In genomic region chr22:23684561-23685031, GRCh38 we compare ENCODE assay signal across 1 cellular context.
A peak's percentile ranks its signal among the peaks of the same experiment; 100 is the strongest.
TF ChIP-seq lines count a peak whose summit lies in the region.

No MANE protein-coding gene starts in this region.

TF ChIP-seq in K562, 482 proteins besides CTCF, POLR2A, EP300 and RAD21 (continues in another document):
- TF ChIP-seq SMARCA4 (IDR thresholded peaks at IDR 0.05) = peak; percentile 51; the same call in 1 of the 2 replicates
- no peak for TF ChIP-seq CBX8 (IDR thresholded peaks at IDR 0.05; ENCODE audit: borderline replicate concordance, extremely low read depth, low read depth, low read length, poor library complexity, severe bottlenecking)
- no peak for TF ChIP-seq PTBP1 (IDR thresholded peaks at IDR 0.05; ENCODE audit: low read depth, low read length)
- no peak for TF ChIP-seq SUPT5H (IDR thresholded peaks at IDR 0.05)
- no peak for TF ChIP-seq ELF2 (CRISPR knock-in tag; IDR thresholded peaks at IDR 0.05)
- no peak for TF ChIP-seq TAF9B (IDR thresholded peaks at IDR 0.05; ENCODE audit: partially characterized antibody)
- no peak for TF ChIP-seq BRCA1 (IDR thresholded peaks at IDR 0.05)
- TF ChIP-seq BRCA1 (CRISPR knock-in tag; IDR thresholded peaks at IDR 0.05) = no peak
- TF ChIP-seq SNIP1 (IDR thresholded peaks at IDR 0.05; ENCODE audit: low read depth) = no peak
- TF ChIP-seq ZNF121 (CRISPR knock-in tag; conservative IDR thresholded peaks at IDR 0.05) = no peak
- no peak for TF ChIP-seq ID3 (CRISPR knock-in tag; IDR thresholded peaks at IDR 0.05)
- no peak for TF ChIP-seq ID3 (tag; IDR thresholded peaks at IDR 0.05)
- no peak for TF ChIP-seq DLX4 (CRISPR knock-in tag; IDR thresholded peaks at IDR 0.05)
- TF ChIP-seq SETDB1 (IDR thresholded peaks at IDR 0.05; ENCODE audit: low read length) = no peak
- no peak for TF ChIP-seq ZNF551 (CRISPR knock-in tag; IDR thresholded peaks at IDR 0.05)
- TF ChIP-seq KAT2B (IDR thresholded peaks at IDR 0.05; ENCODE audit: low read depth, low read length) = no peak
- TF ChIP-seq ARID4B (CRISPR knock-in tag; IDR thresholded peaks at IDR 0.05) = no peak
- no peak for TF ChIP-seq PRPF4 (IDR thresholded peaks at IDR 0.05; ENCODE audit: insufficient read depth, low read depth, low read length, poor library complexity, severe bottlenecking)
- TF ChIP-seq KLF1 (tag; IDR thresholded peaks at IDR 0.05) = no peak
- TF ChIP-seq C11orf30 (IDR thresholded peaks at IDR 0.05; ENCODE audit: low read depth) = no peak
- peak; percentile 25; the same call in 1 of the 2 replicates for TF ChIP-seq STAT5A (IDR thresholded peaks at IDR 0.05; ENCODE audit: borderline replicate concordance, low read length)
- no peak for TF ChIP-seq NCOA6 (IDR thresholded peaks at IDR 0.05)
- TF ChIP-seq ETS1 (conservative IDR thresholded peaks at IDR 0.05; ENCODE audit: control insufficient read depth, low read depth, low read length) = no peak
- no peak for TF ChIP-seq ZBTB9 (CRISPR knock-in tag; IDR thresholded peaks at IDR 0.05)
- TF ChIP-seq HIVEP1 (CRISPR knock-in tag; IDR thresholded peaks at IDR 0.05) = no peak
- no peak for TF ChIP-seq ZNF184 (CRISPR knock-in tag; IDR thresholded peaks at IDR 0.05)
- TF ChIP-seq ZNF311 (CRISPR knock-in tag; IDR thresholded peaks at IDR 0.05) = no peak
- TF ChIP-seq ZNF282 (CRISPR knock-in tag; IDR thresholded peaks at IDR 0.05) = no peak
- peak; percentile 71 for TF ChIP-seq CBFA2T2 (conservative IDR thresholded peaks at IDR 0.05)
- no peak for TF ChIP-seq ZFP1 (CRISPR knock-in tag; IDR thresholded peaks at IDR 0.05)
- TF ChIP-seq PCBP1 (IDR thresholded peaks at IDR 0.05; ENCODE audit: low read depth, low read length, poor library complexity, severe bottlenecking) = no peak
- TF ChIP-seq ZNF707 (CRISPR knock-in tag; conservative IDR thresholded peaks at IDR 0.05) = no peak
- TF ChIP-seq FOXJ3 (CRISPR knock-in tag; IDR thresholded peaks at IDR 0.05) = no peak
- no peak for TF ChIP-seq ZBTB40 (IDR thresholded peaks at IDR 0.05)
- TF ChIP-seq ZBTB40 (CRISPR knock-in tag; IDR thresholded peaks at IDR 0.05) = no peak
- no peak for TF ChIP-seq HMGXB4 (CRISPR knock-in tag; IDR thresholded peaks at IDR 0.05)
- TF ChIP-seq FOSL1 (tag; conservative IDR thresholded peaks at IDR 0.05) = no peak
- TF ChIP-seq NCOA2 (IDR thresholded peaks at IDR 0.05; ENCODE audit: partially characterized antibody in 2 of 2) = no peak
- TF ChIP-seq KLF16 (IDR thresholded peaks at IDR 0.05) = peak; percentile 34; the same call in 1 of the 2 replicates
- TF ChIP-seq HMGN3 (IDR thresholded peaks at IDR 0.05; ENCODE audit: borderline replicate concordance, extremely low read depth, insufficient read length, low read depth, low read length) = no peak
- TF ChIP-seq TEAD1 (CRISPR knock-in tag; IDR thresholded peaks at IDR 0.05) = no peak
- TF ChIP-seq HDAC8 (tag; IDR thresholded peaks at IDR 0.05) = no peak
- no peak for TF ChIP-seq PURB (CRISPR knock-in tag; IDR thresholded peaks at IDR 0.05; ENCODE audit: low read depth)
- TF ChIP-seq ERF (CRISPR knock-in tag; IDR thresholded peaks at IDR 0.05) = no peak
- no peak for TF ChIP-seq CEBPG (CRISPR knock-in tag; IDR thresholded peaks at IDR 0.05)
- no peak for TF ChIP-seq CEBPG (tag; conservative IDR thresholded peaks at IDR 0.05 in 1 of 2, IDR thresholded peaks at IDR 0.05 in 1 of 2)
